ENCODE assay signal across 8 cellular contexts in the genomic region with DNA sequence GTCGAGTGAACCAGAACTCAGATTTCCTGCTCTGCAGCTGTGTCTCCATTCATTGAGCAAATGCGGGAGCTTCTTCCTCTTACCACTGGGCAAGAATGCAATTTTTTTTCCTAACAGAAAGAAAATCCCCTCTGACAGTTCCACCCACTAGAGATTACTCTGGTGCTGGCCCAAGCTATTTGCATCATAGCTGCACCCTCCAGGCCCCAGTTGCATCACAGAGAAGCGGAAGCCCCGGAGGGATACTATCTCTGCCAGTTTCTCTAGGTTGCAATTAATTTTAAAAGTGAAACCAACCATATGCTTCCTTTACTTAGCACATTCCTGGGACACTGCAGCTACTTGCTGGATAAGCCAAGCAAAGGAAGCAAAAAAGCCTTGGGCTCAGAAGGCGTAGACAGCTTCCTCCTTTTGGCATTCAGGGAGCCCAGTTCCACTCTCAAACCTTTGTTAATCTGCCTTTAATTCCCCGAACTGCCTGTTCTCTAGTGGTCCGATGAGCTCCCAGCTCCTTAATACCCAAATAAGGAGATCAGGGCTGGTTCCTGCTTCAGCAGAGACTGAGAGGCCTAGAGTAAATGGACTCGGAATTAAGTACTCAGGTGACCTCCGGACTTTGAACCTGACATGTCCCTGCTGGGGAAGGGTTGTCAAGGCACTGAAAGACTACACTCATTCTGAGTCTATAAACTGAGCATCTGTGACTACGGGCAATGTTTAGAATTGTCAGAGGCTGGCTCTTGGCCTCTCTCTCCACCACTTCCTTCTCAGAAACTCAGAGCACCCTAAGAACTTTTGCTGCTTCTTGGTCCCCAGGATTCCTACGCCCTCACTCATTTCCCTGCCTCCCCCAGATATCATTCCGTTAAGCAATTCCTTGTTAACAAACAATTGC.
DNase-seq lines count a peak whose midpoint lies in the region; ATAC-seq and TF ChIP-seq lines count a peak whose summit lies in the region.

No MANE protein-coding gene starts in this region.

- 26 to 29% (median 27%) methylated on average over 12 of the region's 12 CpGs for WGBS in psoas muscle, 3 donors

- H3K36me3 ChIP-seq in psoas muscle (ENCODE audit: insufficient read depth in 1 of 2, low read depth in 1 of 2): no peaks in the 10 kb centered on the region
- no peaks in the 10 kb centered on the region for H3K36me3 ChIP-seq in CD8-positive, alpha-beta T cell (ENCODE audit: insufficient read depth, low read length)

- no peaks in the 10 kb centered on the region for H3K9me3 ChIP-seq in psoas muscle
- no peaks in the 10 kb centered on the region for H3K9me3 ChIP-seq in CD8-positive, alpha-beta T cell (ENCODE audit: low read length)

- in situ Hi-C loops in KBM-7 (cut with MboI; ENCODE audit: low pct_unique_long_range_greater_than_20kb, low sequenced_read_pairs): no loop called here
- in situ Hi-C loops in astrocyte of the cerebellum (cut with HindIII; ENCODE audit: low sequenced_read_pairs): no loop called here

- ATAC-seq in psoas muscle (peak; percentile 40 to 84 (median 78)), HG02571 (IDR thresholded peaks at IDR 0.05; ENCODE audit: unreplicated experiment) (no peak)
- ATAC-seq in CD8-positive, alpha-beta T cell: no peak

- H3K27ac ChIP-seq in psoas muscle: peak overlapping the region; percentile 62
- no peak overlapping the region for H3K27ac ChIP-seq in CD8-positive, alpha-beta T cell (ENCODE audit: low read depth, low read length)

- H3K4me1 ChIP-seq in psoas muscle: peaks cover 11% of the 10 kb centered on the region
- no peaks in the 10 kb centered on the region for H3K4me1 ChIP-seq in CD8-positive, alpha-beta T cell (ENCODE audit: insufficient read depth, low read length)

- H3K27ac Mint-ChIP-seq in Calu3 (ENCODE audit: unreplicated experiment): peak overlapping the region; percentile 88
- H3K27ac Mint-ChIP-seq in CD8-positive, alpha-beta T cell: no peak overlapping the region

- intact Hi-C loops in Calu3 (cut with micrococcal nuclease; ENCODE audit: unreplicated experiment) (loop anchor here (10.0 kb wide), 1 partner anchor 298 kb away; no protein-coding TSS in a partner anchor), psoas muscle (cut with DNase I) (no loop called here)
- intact Hi-C loops in CD8-positive, alpha-beta T cell (cut with DNase I, micrococcal nuclease): no loop called here

- CTCF ChIA-PET in Calu3 (lab: Charles Lee): interaction anchor here (0.6 to 1.2 kb wide), 4 partner anchors 147 to 1256 kb away, joined by 3 to 4 read pairs (median 3); no protein-coding TSS in a partner anchor
- CTCF ChIA-PET in CD8-positive, alpha-beta T cell (lab: Charles Lee): no interaction called here

- H3K4me1 Mint-ChIP-seq in Calu3 (ENCODE audit: low read depth, unreplicated experiment): peaks cover 50% of the 10 kb centered on the region
- peaks cover 3% of the 10 kb centered on the region for H3K4me1 Mint-ChIP-seq in CD8-positive, alpha-beta T cell (ENCODE audit: low read depth)

- H3K4me3 ChIP-seq in astrocyte of the cerebellum (ENCODE audit: low read depth, low read length) (no peak overlapping the region), psoas muscle (peak overlapping the region; percentile 47)
- H3K4me3 ChIP-seq in CD8-positive, alpha-beta T cell (ENCODE audit: low read depth, low read length): no peak overlapping the region

- POLR2A ChIA-PET in CD8-positive, alpha-beta T cell (lab: Charles Lee): no interaction called here

- no peaks in the 10 kb centered on the region for H3K27me3 ChIP-seq in psoas muscle (ENCODE audit: insufficient read depth in 3 of 3, low read length in 2 of 3)
- no peaks in the 10 kb centered on the region for H3K27me3 ChIP-seq in CD8-positive, alpha-beta T cell (ENCODE audit: insufficient read depth, low read length)

- peaks cover 2% of the 10 kb centered on the region for H3K9me3 Mint-ChIP-seq in Calu3 (ENCODE audit: low read depth, unreplicated experiment)
- H3K9me3 Mint-ChIP-seq in CD8-positive, alpha-beta T cell: no peaks in the 10 kb centered on the region

- peak overlapping the region; percentile 65 for H3K4me3 Mint-ChIP-seq in Calu3 (ENCODE audit: low read depth, unreplicated experiment)
- no peak overlapping the region for H3K4me3 Mint-ChIP-seq in CD8-positive, alpha-beta T cell

- no TSS peak for BruUV-seq in Calu3 (replicated peaks; lab: Mats Ljungman, UMichigan)

- TF ChIP-seq CTCF in Calu3 (IDR thresholded peaks at IDR 0.05; ENCODE audit: unreplicated experiment) (no peak), astrocyte of the cerebellum (IDR thresholded peaks at IDR 0.05; ENCODE audit: low read depth, low read length, missing control alignments) (no peak), psoas muscle (IDR thresholded peaks at IDR 0.05) (no peak)
- no peak for TF ChIP-seq CTCF in CD8-positive, alpha-beta T cell (IDR thresholded peaks at IDR 0.05)

- H3K36me3 Mint-ChIP-seq in Calu3 (ENCODE audit: insufficient read depth, unreplicated experiment): no peaks in the 10 kb centered on the region
- no peaks in the 10 kb centered on the region for H3K36me3 Mint-ChIP-seq in CD8-positive, alpha-beta T cell

- no peaks in the 10 kb centered on the region for H3K27me3 Mint-ChIP-seq in Calu3 (ENCODE audit: unreplicated experiment)
- H3K27me3 Mint-ChIP-seq in CD8-positive, alpha-beta T cell (ENCODE audit: low read depth): no peaks in the 10 kb centered on the region

- DNase-seq in Calu3 (peak; percentile 55), KBM-7 (peak; percentile 55), astrocyte of the cerebellum (ENCODE audit: low read depth) (peak; percentile 57), hippocampal formation (lab: John Stamatoyannopoulos, UW) (peak; percentile 18 to 47), psoas muscle (peak; percentile 63 to 77), NCI-H146 (lab: John Stamatoyannopoulos, UW) (no peak)
- DNase-seq in CD8-positive, alpha-beta T cell: no peak

Comparison
In these comparisons a context has a peak if more than half of its experiments do, and no peak if none do; other contexts are left out.
1. DNase-seq: peak in Calu3 (single experiment), KBM-7 (single experiment), astrocyte of the cerebellum (single experiment), hippocampal formation (2 of 2) and psoas muscle (2 of 2); none in CD8-positive, alpha-beta T cell (0 of 7) and NCI-H146 (single experiment).
2. ATAC-seq: peak in psoas muscle (4 of 4); none in HG02571 (single experiment) and CD8-positive, alpha-beta T cell (single experiment).